In the genomic region with DNA sequence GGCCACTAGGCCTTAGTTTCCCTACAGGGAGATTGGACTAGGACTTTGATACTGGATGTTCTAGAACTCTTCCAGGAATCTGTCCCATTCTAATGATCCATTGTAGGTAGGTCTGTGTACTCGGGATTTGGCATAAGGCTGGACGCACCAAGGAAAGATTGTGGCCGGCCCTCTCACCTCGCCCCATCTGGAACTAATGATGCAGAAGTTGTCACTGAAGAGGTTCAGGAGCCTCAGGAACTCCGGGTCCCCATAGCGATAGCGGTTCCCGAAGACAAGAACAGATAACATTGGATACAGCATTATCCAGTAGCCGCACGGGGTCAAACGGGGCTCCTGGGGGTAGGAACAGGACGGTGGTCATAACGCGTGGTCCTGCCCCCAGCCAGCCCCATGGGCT, we compare ENCODE assay signal across 2 cellular contexts.
TF ChIP-seq lines count a peak whose summit lies in the region.

No MANE protein-coding gene starts in this region.

TF ChIP-seq in H1, 55 proteins besides CTCF, POLR2A, EP300 and RAD21:
- TF ChIP-seq SP1 (IDR thresholded peaks at IDR 0.05; ENCODE audit: low read depth, low read length), result no peak
- no peak for TF ChIP-seq TCF12 (IDR thresholded peaks at IDR 0.05; ENCODE audit: low read depth, low read length)
- no peak for TF ChIP-seq SP2 (IDR thresholded peaks at IDR 0.05; ENCODE audit: low read length)
- TF ChIP-seq SP4 (IDR thresholded peaks at IDR 0.05; ENCODE audit: low read length), result no peak
- no peak for TF ChIP-seq KDM1A (IDR thresholded peaks at IDR 0.05; ENCODE audit: borderline replicate concordance, low read length)
- TF ChIP-seq TBP (IDR thresholded peaks at IDR 0.05; ENCODE audit: low read depth, low read length), result no peak
- no peak for TF ChIP-seq CBX8 (IDR thresholded peaks at IDR 0.05; ENCODE audit: borderline replicate concordance, low read depth, low read length)
- no peak for TF ChIP-seq PHF8 (conservative IDR thresholded peaks at IDR 0.05; ENCODE audit: low read depth, low read length)
- TF ChIP-seq SAP30 (IDR thresholded peaks at IDR 0.05; ENCODE audit: insufficient read depth, insufficient replicate concordance, low read length), result no peak

TF ChIP-seq in neural cell, 6 proteins besides CTCF, POLR2A, EP300 and RAD21:
- TF ChIP-seq MXI1 (conservative IDR thresholded peaks at IDR 0.05; ENCODE audit: poor library complexity, severe bottlenecking) (no peak), TAF1 (IDR thresholded peaks at IDR 0.05; ENCODE audit: low read depth) (no peak), SMC3 (conservative IDR thresholded peaks at IDR 0.05; ENCODE audit: poor library complexity) (no peak), POLR2AphosphoS5 (IDR thresholded peaks at IDR 0.05) (no peak), EZH2 (IDR thresholded peaks at IDR 0.05; ENCODE audit: borderline replicate concordance, insufficient read depth, low read length, poor library complexity, severe bottlenecking) (no peak)
- TF ChIP-seq, protein P1, sequence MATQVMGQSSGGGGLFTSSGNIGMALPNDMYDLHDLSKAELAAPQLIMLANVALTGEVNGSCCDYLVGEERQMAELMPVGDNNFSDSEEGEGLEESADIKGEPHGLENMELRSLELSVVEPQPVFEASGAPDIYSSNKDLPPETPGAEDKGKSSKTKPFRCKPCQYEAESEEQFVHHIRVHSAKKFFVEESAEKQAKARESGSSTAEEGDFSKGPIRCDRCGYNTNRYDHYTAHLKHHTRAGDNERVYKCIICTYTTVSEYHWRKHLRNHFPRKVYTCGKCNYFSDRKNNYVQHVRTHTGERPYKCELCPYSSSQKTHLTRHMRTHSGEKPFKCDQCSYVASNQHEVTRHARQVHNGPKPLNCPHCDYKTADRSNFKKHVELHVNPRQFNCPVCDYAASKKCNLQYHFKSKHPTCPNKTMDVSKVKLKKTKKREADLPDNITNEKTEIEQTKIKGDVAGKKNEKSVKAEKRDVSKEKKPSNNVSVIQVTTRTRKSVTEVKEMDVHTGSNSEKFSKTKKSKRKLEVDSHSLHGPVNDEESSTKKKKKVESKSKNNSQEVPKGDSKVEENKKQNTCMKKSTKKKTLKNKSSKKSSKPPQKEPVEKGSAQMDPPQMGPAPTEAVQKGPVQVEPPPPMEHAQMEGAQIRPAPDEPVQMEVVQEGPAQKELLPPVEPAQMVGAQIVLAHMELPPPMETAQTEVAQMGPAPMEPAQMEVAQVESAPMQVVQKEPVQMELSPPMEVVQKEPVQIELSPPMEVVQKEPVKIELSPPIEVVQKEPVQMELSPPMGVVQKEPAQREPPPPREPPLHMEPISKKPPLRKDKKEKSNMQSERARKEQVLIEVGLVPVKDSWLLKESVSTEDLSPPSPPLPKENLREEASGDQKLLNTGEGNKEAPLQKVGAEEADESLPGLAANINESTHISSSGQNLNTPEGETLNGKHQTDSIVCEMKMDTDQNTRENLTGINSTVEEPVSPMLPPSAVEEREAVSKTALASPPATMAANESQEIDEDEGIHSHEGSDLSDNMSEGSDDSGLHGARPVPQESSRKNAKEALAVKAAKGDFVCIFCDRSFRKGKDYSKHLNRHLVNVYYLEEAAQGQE (IDR thresholded peaks at IDR 0.05; ENCODE audit: borderline replicate concordance), result no peak
TF ChIP-seq in neural cell: peak in this region for 0.
